In the genomic region with DNA sequence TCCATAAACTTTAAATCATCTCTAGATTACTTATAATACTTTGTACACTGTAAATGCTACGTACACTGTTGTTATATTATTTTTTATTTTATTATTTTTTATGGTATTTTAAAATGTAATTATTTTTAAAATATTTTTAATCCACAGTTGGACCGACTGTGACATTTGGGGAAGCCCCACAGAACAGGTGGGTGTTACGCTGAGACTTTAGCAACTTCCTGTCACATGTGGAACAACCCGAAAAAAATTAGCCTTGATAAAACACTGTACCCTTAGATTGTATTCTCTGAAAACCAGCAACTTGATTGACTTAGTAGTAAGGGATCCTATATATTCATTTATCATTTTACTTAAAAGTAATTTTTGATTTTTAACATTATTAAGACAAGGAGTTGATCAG, we compare ENCODE assay signal across 3 cellular contexts.
"Had no signal": no experiment of that assay in that cellular context is flagged by ENCODE, and none has a peak within 500 bp of the region (broad histone marks: within the 10 kb centered on the region; RNA-seq: fewer than 3 reads in every experiment).

No MANE protein-coding gene starts in this region.

- H3K4me3 ChIP-seq: GM23338, K562 had no signal

- H3K4me3 Mint-ChIP-seq: GM23338, H9 had no signal

- H3K4me1 Mint-ChIP-seq: GM23338 had no signal

- ATAC-seq: GM23338, K562 had no signal

- H3K9me3 Mint-ChIP-seq: GM23338, H9 had no signal

- H3K27ac Mint-ChIP-seq: GM23338, H9 had no signal

- DNase-seq: H9 had no signal
